Comparison of ENCODE assay signal across 18 cellular contexts in genomic region chr18:23108496-23108895, GRCh38. TPM values are rescaled to one million over a fixed set of nuclear protein-coding genes. Genes with fewer than 3 reads are reported as not detected.
"Had no signal": no experiment of that assay in that cellular context is flagged by ENCODE, and none has a peak within 500 bp of the region (broad histone marks: within the 10 kb centered on the region; RNA-seq: fewer than 3 reads in every experiment).

No MANE protein-coding gene starts in this region.

- H3K4me3 ChIP-seq: body of pancreas, gastroesophageal sphincter, heart right ventricle, pancreas, right lobe of liver, thoracic aorta, upper lobe of left lung had no signal

- H3K4me1 Mint-ChIP-seq: immature natural killer cell; naive thymus-derived CD8-positive, alpha-beta T cell; stimulated activated memory B cell treated with anti-CD40 and anti-IgM and Interleukin-4, amounts not matched to agents 10 μg/mL and 1 μg/mL and 100 μg/mL, for 72 hours had no signal

- H3K4me3 Mint-ChIP-seq: activated CD4-positive, alpha-beta T cell treated with anti-CD3 and anti-CD28 coated beads for 36 hours; activated naive CD8-positive, alpha-beta T cell; effector memory CD8-positive, alpha-beta T cell; immature natural killer cell; naive thymus-derived CD8-positive, alpha-beta T cell; stimulated activated memory B cell treated with anti-CD40 and anti-IgM and Interleukin-4, amounts not matched to agents 10 μg/mL and 1 μg/mL and 100 μg/mL, for 72 hours had no signal

- H3K27ac Mint-ChIP-seq: activated CD4-positive, alpha-beta T cell treated with anti-CD3 and anti-CD28 coated beads for 36 hours; activated naive CD8-positive, alpha-beta T cell; effector memory CD8-positive, alpha-beta T cell; immature natural killer cell; stimulated activated memory B cell treated with anti-CD40 and anti-IgM and Interleukin-4, amounts not matched to agents 10 μg/mL and 1 μg/mL and 100 μg/mL, for 72 hours had no signal

- H3K36me3 ChIP-seq: gastroesophageal sphincter, heart right ventricle, pancreas, right lobe of liver, thoracic aorta, upper lobe of left lung had no signal

- H3K4me1 ChIP-seq: body of pancreas, gastroesophageal sphincter, pancreas, right lobe of liver had no signal

- H3K36me3 Mint-ChIP-seq: activated naive CD8-positive, alpha-beta T cell; naive thymus-derived CD8-positive, alpha-beta T cell; stimulated activated memory B cell treated with anti-CD40 and anti-IgM and Interleukin-4, amounts not matched to agents 10 μg/mL and 1 μg/mL and 100 μg/mL, for 72 hours had no signal

- H3K27ac ChIP-seq: body of pancreas, gastroesophageal sphincter, heart right ventricle, pancreas, right lobe of liver, upper lobe of left lung had no signal

- H3K27me3 ChIP-seq: body of pancreas, gastroesophageal sphincter, pancreas, right lobe of liver, upper lobe of left lung had no signal

- DNase-seq: activated CD4-positive, alpha-beta T cell treated with anti-CD3 and anti-CD28 coated beads for 36 hours; activated CD4-positive, alpha-beta T cell treated with anti-CD3 and anti-CD28 coated beads, Interleukin-2, amount 50 U/mL, for 48 hours; activated gamma-delta T cell; body of pancreas; effector memory CD8-positive, alpha-beta T cell; heart right ventricle; immature natural killer cell; mesenchymal stem cell; naive thymus-derived CD8-positive, alpha-beta T cell; pancreas; right lobe of liver; stimulated activated CD4-positive, alpha-beta T cell treated with anti-CD3 and anti-CD28 coated beads, Interleukin-4, amount 100 ng/mL, for 4 hours; upper lobe of left lung had no signal

- H3K27me3 Mint-ChIP-seq: activated CD4-positive, alpha-beta T cell treated with anti-CD3 and anti-CD28 coated beads for 36 hours; activated naive CD8-positive, alpha-beta T cell had no signal

- FAIRE-seq: pancreas, TTC549 had no signal

- ATAC-seq: activated CD4-positive, alpha-beta T cell treated with anti-CD3 and anti-CD28 coated beads for 36 hours; body of pancreas; effector memory CD8-positive, alpha-beta T cell; gastroesophageal sphincter; heart right ventricle; naive thymus-derived CD8-positive, alpha-beta T cell; pancreas; right lobe of liver; stimulated activated memory B cell treated with anti-CD40 and anti-IgM and Interleukin-4, amounts not matched to agents 10 μg/mL and 1 μg/mL and 100 μg/mL, for 72 hours had no signal

- H3K9me3 Mint-ChIP-seq: effector memory CD8-positive, alpha-beta T cell; immature natural killer cell had no signal

- H3K9me3 ChIP-seq: body of pancreas, pancreas, right lobe of liver, thoracic aorta had no signal

RNA-seq across cellular contexts. Expression of gene CABLES1, which starts 26.8 kb away (rescaled TPM):
- polyA plus RNA-seq: naive thymus-derived CD8-positive, alpha-beta T cell had no signal
